Comparison of ENCODE assay signal across 31 cellular contexts in genomic region chr18:10543277-10543676, GRCh38. TPM values are rescaled to one million over a fixed set of nuclear protein-coding genes. Genes with fewer than 3 reads are reported as not detected.
DNase-seq lines count a peak whose midpoint lies in the region; ATAC-seq and TF ChIP-seq lines count a peak whose summit lies in the region.
"Had no signal": no experiment of that assay in that cellular context is flagged by ENCODE, and none has a peak within 500 bp of the region (broad histone marks: within the 10 kb centered on the region; RNA-seq: fewer than 3 reads in every experiment).

No MANE protein-coding gene starts in this region.

- no peak for ATAC-seq in T-helper 17 cell
- no peak for ATAC-seq in natural killer cell treated with Interleukin-12 subunit alpha and Interleukin-12 subunit beta and Interleukin-15 and Interleukin-18, amount 100 ng/mL, for 72 hours
- ATAC-seq: body of pancreas; CD8-positive, alpha-beta T cell; naive thymus-derived CD4-positive, alpha-beta T cell; PC-3; WTC11 had no signal

- H3K4me1 Mint-ChIP-seq in activated T-cell treated with anti-CD3 and anti-CD28 coated beads, Interleukin-2, amount 50 U/mL, for 24 hours (ENCODE audit: low read depth) = peaks cover 10% of the 10 kb centered on the region
- peaks cover 13% of the 10 kb centered on the region for H3K4me1 Mint-ChIP-seq in T-helper 17 cell
- H3K4me1 Mint-ChIP-seq in activated naive CD4-positive, alpha-beta T cell treated with anti-CD3 and anti-CD28 coated beads, Interleukin-2, amount 10 ng/mL, durations not matched to agents 7 days and 5 days = no peaks in the 10 kb centered on the region
- H3K4me1 Mint-ChIP-seq in natural killer cell treated with Interleukin-12 subunit alpha and Interleukin-12 subunit beta and Interleukin-15 and Interleukin-18, amount 100 ng/mL, for 72 hours (ENCODE audit: low read depth in 2 of 2) = peaks cover 0 to 5% of the 10 kb centered on the region in 2 donors
- H3K4me1 Mint-ChIP-seq: WTC11 had no signal

- H3K27me3 Mint-ChIP-seq in activated T-cell treated with anti-CD3 and anti-CD28 coated beads, Interleukin-2, amount 50 U/mL, for 24 hours = no peaks in the 10 kb centered on the region
- no peaks in the 10 kb centered on the region for H3K27me3 Mint-ChIP-seq in T-helper 17 cell
- no peaks in the 10 kb centered on the region for H3K27me3 Mint-ChIP-seq in activated naive CD4-positive, alpha-beta T cell treated with anti-CD3 and anti-CD28 coated beads, Interleukin-2, amount 10 ng/mL, durations not matched to agents 7 days and 5 days
- no peaks in the 10 kb centered on the region for H3K27me3 Mint-ChIP-seq in natural killer cell treated with Interleukin-12 subunit alpha and Interleukin-12 subunit beta and Interleukin-15 and Interleukin-18, amount 100 ng/mL, for 72 hours
- H3K27me3 Mint-ChIP-seq: naive thymus-derived CD4-positive, alpha-beta T cell had no signal

- peak overlapping the region; percentile 5 for H3K27ac Mint-ChIP-seq in activated T-cell treated with anti-CD3 and anti-CD28 coated beads, Interleukin-2, amount 50 U/mL, for 24 hours
- peak overlapping the region; percentile 51 for H3K27ac Mint-ChIP-seq in T-helper 17 cell
- no peak overlapping the region for H3K27ac Mint-ChIP-seq in activated naive CD4-positive, alpha-beta T cell treated with anti-CD3 and anti-CD28 coated beads, Interleukin-2, amount 10 ng/mL, durations not matched to agents 7 days and 5 days
- H3K27ac Mint-ChIP-seq in natural killer cell treated with Interleukin-12 subunit alpha and Interleukin-12 subunit beta and Interleukin-15 and Interleukin-18, amount 100 ng/mL, for 72 hours = no peak overlapping the region
- H3K27ac Mint-ChIP-seq: CD8-positive, alpha-beta T cell; WTC11 had no signal

- no peaks in the 10 kb centered on the region for H3K9me3 Mint-ChIP-seq in activated T-cell treated with anti-CD3 and anti-CD28 coated beads, Interleukin-2, amount 50 U/mL, for 24 hours
- no peaks in the 10 kb centered on the region for H3K9me3 Mint-ChIP-seq in activated naive CD4-positive, alpha-beta T cell treated with anti-CD3 and anti-CD28 coated beads, Interleukin-2, amount 10 ng/mL, durations not matched to agents 7 days and 5 days
- no peaks in the 10 kb centered on the region for H3K9me3 Mint-ChIP-seq in natural killer cell treated with Interleukin-12 subunit alpha and Interleukin-12 subunit beta and Interleukin-15 and Interleukin-18, amount 100 ng/mL, for 72 hours
- H3K9me3 Mint-ChIP-seq: CD8-positive, alpha-beta T cell; immature natural killer cell; WTC11 had no signal

- peaks cover 59% of the 10 kb centered on the region for H3K36me3 ChIP-seq in osteoblast (ENCODE audit: insufficient read depth, low read length)

- no peak overlapping the region for H3K4me3 Mint-ChIP-seq in activated T-cell treated with anti-CD3 and anti-CD28 coated beads, Interleukin-2, amount 50 U/mL, for 24 hours
- H3K4me3 Mint-ChIP-seq in T-helper 17 cell = no peak overlapping the region
- no peak overlapping the region for H3K4me3 Mint-ChIP-seq in activated naive CD4-positive, alpha-beta T cell treated with anti-CD3 and anti-CD28 coated beads, Interleukin-2, amount 10 ng/mL, durations not matched to agents 7 days and 5 days
- no peak overlapping the region for H3K4me3 Mint-ChIP-seq in natural killer cell treated with Interleukin-12 subunit alpha and Interleukin-12 subunit beta and Interleukin-15 and Interleukin-18, amount 100 ng/mL, for 72 hours
- H3K4me3 Mint-ChIP-seq: CD8-positive, alpha-beta T cell; immature natural killer cell; naive thymus-derived CD4-positive, alpha-beta T cell; WTC11 had no signal

- H3K79me2 ChIP-seq in osteoblast (ENCODE audit: insufficient read depth, low read length) = peaks cover 10% of the 10 kb centered on the region

- TF ChIP-seq CTCF in fibroblast of pulmonary artery (IDR thresholded peaks at IDR 0.05; ENCODE audit: low read length, missing control alignments) (no peak), osteoblast (IDR thresholded peaks at IDR 0.05; ENCODE audit: extremely low read depth, low read depth, low read length) (no peak)

- H3K9me3 ChIP-seq in T-helper 17 cell (ENCODE audit: control insufficient read depth, low read length, poor library complexity, severe bottlenecking) (no peaks in the 10 kb centered on the region), osteoblast (ENCODE audit: low read depth, low read length) (no peaks in the 10 kb centered on the region)
- H3K9me3 ChIP-seq: body of pancreas, transverse colon had no signal

- H2AFZ ChIP-seq in osteoblast (ENCODE audit: low read length) = no peak overlapping the region
- H2AFZ ChIP-seq: GM23248 had no signal

- H3K36me3 Mint-ChIP-seq in activated T-cell treated with anti-CD3 and anti-CD28 coated beads, Interleukin-2, amount 50 U/mL, for 24 hours (ENCODE audit: low read depth) = peaks cover 89% of the 10 kb centered on the region
- peaks cover 10% of the 10 kb centered on the region for H3K36me3 Mint-ChIP-seq in T-helper 17 cell (ENCODE audit: low read depth)
- peaks cover 57% of the 10 kb centered on the region for H3K36me3 Mint-ChIP-seq in activated naive CD4-positive, alpha-beta T cell treated with anti-CD3 and anti-CD28 coated beads, Interleukin-2, amount 10 ng/mL, durations not matched to agents 7 days and 5 days
- peaks cover 36% of the 10 kb centered on the region for H3K36me3 Mint-ChIP-seq in natural killer cell treated with Interleukin-12 subunit alpha and Interleukin-12 subunit beta and Interleukin-15 and Interleukin-18, amount 100 ng/mL, for 72 hours

- no peaks in the 10 kb centered on the region for H3K27me3 ChIP-seq in osteoblast (ENCODE audit: insufficient read depth, low read length)
- H3K27me3 ChIP-seq: body of pancreas, transverse colon had no signal

- H4K20me1 ChIP-seq in osteoblast (ENCODE audit: insufficient read depth, low read length) = no peaks in the 10 kb centered on the region

- H3K4me2 ChIP-seq in osteoblast (ENCODE audit: insufficient read depth, low read length) = peak overlapping the region; percentile 23
- H3K4me2 ChIP-seq: KMS-11 had no signal

- no peak overlapping the region for H3K27ac ChIP-seq in osteoblast (ENCODE audit: low read depth, low read length)
- H3K27ac ChIP-seq: body of pancreas, GM23248, KMS-11, skin epidermis, transverse colon had no signal

- no peak for DNase-seq in activated T-cell treated with anti-CD3 and anti-CD28 coated beads, Interleukin-2, amount 50 U/mL, for 24 hours
- DNase-seq in activated T-cell treated with anti-CD3 and anti-CD28 coated beads for 4 hours (no peak), T-helper 17 cell (no peak), fibroblast of pulmonary artery (ENCODE audit: low read depth) (peak; percentile 16), osteoblast (ENCODE audit: insufficient read length, low spot score, missing footprints) (no peak), NCI-H146 (lab: John Stamatoyannopoulos, UW) (no peak)
- DNase-seq in activated naive CD4-positive, alpha-beta T cell treated with anti-CD3 and anti-CD28 coated beads, Interleukin-2, amount 10 ng/mL, durations not matched to agents 7 days and 5 days = no peak
- no peak for DNase-seq in natural killer cell treated with Interleukin-12 subunit alpha and Interleukin-12 subunit beta and Interleukin-15 and Interleukin-18, amount 100 ng/mL, for 72 hours (ENCODE audit: low spot score)
- DNase-seq: activated CD4-positive, alpha-beta T cell treated with anti-CD3 and anti-CD28 coated beads, Interleukin-2, amount 50 U/mL, for 4 hours; activated gamma-delta T cell; AML-193; body of pancreas; CD8-positive, alpha-beta T cell; effector CD4-positive, alpha-beta T cell; EL; erythroblast; GM23248; hypothalamus; immature natural killer cell; midbrain; naive thymus-derived CD4-positive, alpha-beta T cell; NCI-H1436; NCI-H446 treated with DMSO at 0.1 percent for 48 hours; nucleus accumbens; PC-3; SIG-M5; SW 1271; transverse colon had no signal

- H3K4me3 ChIP-seq in fibroblast of pulmonary artery (replicated peaks; ENCODE audit: low read depth, low read length) (no peak overlapping the region), osteoblast (ENCODE audit: insufficient read depth, low read length) (no peak overlapping the region)
- H3K4me3 ChIP-seq: body of pancreas, GM23248, skin epidermis, transverse colon had no signal

- H3K4me1 ChIP-seq in osteoblast (ENCODE audit: insufficient read depth, low read length) = peaks cover 10% of the 10 kb centered on the region
- H3K4me1 ChIP-seq: transverse colon had no signal

- CTCF ChIA-PET in activated naive CD4-positive, alpha-beta T cell treated with anti-CD3 and anti-CD28 coated beads, Interleukin-2, amount 10 ng/mL, durations not matched to agents 7 days and 5 days (lab: Charles Lee) = no interaction called here

RNA-seq across cellular contexts. Expression of gene NAPG, which starts 17.4 kb away (rescaled TPM):
- 10 to 100 TPM; 31.2 to 37.9 TPM for total RNA-seq in T-helper 17 cell
- total RNA-seq in osteoblast = 43.9 and 47.4 TPM in 2 replicates
- total RNA-seq in natural killer cell treated with Interleukin-12 subunit alpha and Interleukin-12 subunit beta and Interleukin-15 and Interleukin-18, amount 100 ng/mL, for 72 hours = 10 to 100 TPM; 29.1 to 34.7 TPM

Comparison
In these comparisons a context has a peak if more than half of its experiments do, and no peak if none do; other contexts are left out.
1. H3K27ac Mint-ChIP-seq: peak in activated T-cell treated with anti-CD3 and anti-CD28 coated beads, Interleukin-2, amount 50 U/mL, for 24 hours (single experiment) and T-helper 17 cell (single experiment); none in activated naive CD4-positive, alpha-beta T cell treated with anti-CD3 and anti-CD28 coated beads, Interleukin-2, amount 10 ng/mL, durations not matched to agents 7 days and 5 days (single experiment) and natural killer cell treated with Interleukin-12 subunit alpha and Interleukin-12 subunit beta and Interleukin-15 and Interleukin-18, amount 100 ng/mL, for 72 hours (0 of 2).